Comparison of ENCODE assay signal across 10 cellular contexts in the genomic region with DNA sequence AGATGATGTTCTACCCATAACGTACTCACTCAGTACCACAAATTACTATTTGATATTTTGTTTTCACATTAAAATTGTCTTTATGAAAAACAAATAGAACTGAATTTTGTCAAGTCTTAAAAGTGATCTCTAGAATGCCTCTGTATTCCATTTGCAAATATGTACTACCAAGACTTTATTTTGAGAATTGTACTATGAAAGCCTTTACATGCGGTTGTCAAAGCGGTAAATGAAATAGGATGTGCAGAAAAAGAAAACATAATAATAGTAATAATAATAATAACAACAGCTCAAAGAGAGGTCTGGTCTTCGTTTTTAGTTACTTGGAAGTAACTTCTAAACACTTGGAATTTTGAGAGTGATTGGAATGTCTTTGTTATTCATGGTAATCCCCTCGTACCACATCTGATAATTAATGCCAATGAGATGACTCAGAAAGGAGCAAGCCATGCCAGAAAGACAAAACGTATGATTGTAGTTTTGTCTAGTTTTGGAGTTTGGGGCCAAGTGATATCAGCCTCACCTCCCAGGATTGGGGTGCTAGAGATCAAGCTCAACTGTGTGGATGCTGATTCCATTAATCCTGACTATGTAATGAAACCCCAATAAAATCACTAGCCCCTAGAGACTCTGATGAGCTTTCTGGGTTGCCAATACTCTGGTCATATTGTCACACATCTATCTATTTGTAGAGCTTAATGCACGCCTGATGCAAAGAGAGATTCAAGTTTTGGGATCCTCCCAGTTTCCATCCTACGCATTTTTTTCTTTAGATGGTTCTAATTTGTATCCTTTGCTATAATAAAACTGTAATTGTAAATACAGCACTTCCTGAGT. TPM values are rescaled to one million over a fixed set of nuclear protein-coding genes. Genes with fewer than 3 reads are reported as not detected.
DNase-seq lines count a peak whose midpoint lies in the region; ATAC-seq and TF ChIP-seq lines count a peak whose summit lies in the region.
"Had no signal": no experiment of that assay in that cellular context is flagged by ENCODE, and none has a peak within 500 bp of the region (broad histone marks: within the 10 kb centered on the region; RNA-seq: fewer than 3 reads in every experiment).

No MANE protein-coding gene starts in this region.

- peak; percentile 24 for ATAC-seq in GM18867 (IDR thresholded peaks at IDR 0.05; ENCODE audit: unreplicated experiment)
- ATAC-seq in HG02610 (IDR thresholded peaks at IDR 0.05; ENCODE audit: unreplicated experiment): peak; percentile 30
- peak; percentile 18 for ATAC-seq in HG03575 (IDR thresholded peaks at IDR 0.05; ENCODE audit: extremely low read depth, insufficient number of reproducible peaks, low FRiP score, unreplicated experiment)
- no peak for ATAC-seq in aorta (ENCODE audit: low FRiP score)

- H3K36me3 Mint-ChIP-seq in type B pancreatic cell: no peaks in the 10 kb centered on the region

- peaks cover 10% of the 10 kb centered on the region for H3K4me1 ChIP-seq in iPS-20b (ENCODE audit: insufficient read depth, low read length)
- H3K4me1 ChIP-seq in aorta (ENCODE audit: control insufficient read depth in 1 of 2, insufficient read depth in 2 of 2, low read length in 2 of 2): no peaks in the 10 kb centered on the region
- no peaks in the 10 kb centered on the region for H3K4me1 ChIP-seq in breast epithelium

- no peak overlapping the region for H3K4me3 ChIP-seq in iPS-20b (ENCODE audit: low read length)
- no peak overlapping the region for H3K4me3 ChIP-seq in aorta (ENCODE audit: low read length in 2 of 2)
- H3K4me3 ChIP-seq in breast epithelium: no peak overlapping the region

- H3K4me3 Mint-ChIP-seq in type B pancreatic cell: no peak overlapping the region

- 0 out of 2 replicates have a peak overlapping the region, but pooled peaks have one; percentile 20 for H3K9ac ChIP-seq in iPS-20b (ENCODE audit: low read depth, low read length)

- no peak for TF ChIP-seq CTCF in type B pancreatic cell (conservative IDR thresholded peaks at IDR 0.05)
- TF ChIP-seq CTCF in breast epithelium (IDR thresholded peaks at IDR 0.05): no peak

- TF ChIP-seq POLR2A in breast epithelium (IDR thresholded peaks at IDR 0.05): no peak

- H3K27me3 ChIP-seq in iPS-20b (ENCODE audit: insufficient read depth, low read length): no peaks in the 10 kb centered on the region
- no peaks in the 10 kb centered on the region for H3K27me3 ChIP-seq in aorta (ENCODE audit: control insufficient read depth in 1 of 2, insufficient read depth in 2 of 2, low read length in 1 of 2)
- H3K27me3 ChIP-seq in breast epithelium: no peaks in the 10 kb centered on the region

- H3K9me3 ChIP-seq in iPS-20b (ENCODE audit: insufficient read depth, low read depth, low read length): no peaks in the 10 kb centered on the region; the same call in 1 of the 2 replicates
- H3K9me3 ChIP-seq in aorta (ENCODE audit: control insufficient read depth, low read length): peaks cover under 1% of the 10 kb centered on the region
- peaks cover 0 to 6% of the 10 kb centered on the region in 2 donors for H3K9me3 ChIP-seq in breast epithelium

- DNase-seq in AML-193 (lab: John Stamatoyannopoulos, UW) (no peak), aorta (no peak), type B pancreatic cell (ENCODE audit: extremely low spot score, unreplicated experiment) (no peak), breast epithelium (ENCODE audit: low spot score in 2 of 2) (no peak)
- DNase-seq: activated CD8-positive, alpha-beta memory T cell treated with anti-CD3 and anti-CD28 coated beads, Interleukin-2, amount 50 U/mL, for 48 hours; DMS79 treated with DMSO at 0.1 percent for 48 hours had no signal

- 62 to 63% methylated on average over 8 of the region's 8 CpGs for WGBS in aorta, 2 donors

- H3K36me3 ChIP-seq in iPS-20b (ENCODE audit: insufficient read depth, low read depth, low read length) (no peaks in the 10 kb centered on the region), aorta (ENCODE audit: control insufficient read depth in 1 of 2, insufficient read depth in 2 of 2, low read length in 1 of 2) (no peaks in the 10 kb centered on the region), breast epithelium (no peaks in the 10 kb centered on the region)

- H3K9me3 Mint-ChIP-seq in type B pancreatic cell: peaks cover under 1% of the 10 kb centered on the region

- H3K27me3 Mint-ChIP-seq in type B pancreatic cell: no peaks in the 10 kb centered on the region

- intact Hi-C loops in aorta (cut with DNase I) (no loop called here), breast epithelium (cut with DNase I; ENCODE audit: low total_unique reads) (loop anchor here (2.0 kb wide), 1 partner anchor 33 kb away; no protein-coding TSS in a partner anchor)

- no peaks in the 10 kb centered on the region for H3K4me1 Mint-ChIP-seq in type B pancreatic cell (ENCODE audit: unreplicated experiment)

- no peak overlapping the region for H3K27ac Mint-ChIP-seq in type B pancreatic cell

- H3K27ac ChIP-seq in iPS-20b (ENCODE audit: low read length): no peak overlapping the region
- no peak overlapping the region for H3K27ac ChIP-seq in aorta (ENCODE audit: low read depth in 1 of 2, low read length in 2 of 2)
- no peak overlapping the region for H3K27ac ChIP-seq in breast epithelium

RNA-seq across cellular contexts. Expression of a gene that starts 20.2 kb away (rescaled TPM):
- 10 to 100 TPM; 20.0 to 36.5 TPM for total RNA-seq in aorta
- polyA plus RNA-seq in aorta: 10 to 100 TPM in 1 of 2 donors, 1 to 10 TPM in 1; 7.6 to 35.1 TPM
- 4.3 and 12.3 TPM in 2 replicates for total RNA-seq in type B pancreatic cell (ENCODE audit: low replicate concordance)
- total RNA-seq in breast epithelium: 10 to 100 TPM; 19.4 to 37.5 (median 20.0) TPM
